31 cellular contexts compared by ENCODE assay signal in the genomic region with DNA sequence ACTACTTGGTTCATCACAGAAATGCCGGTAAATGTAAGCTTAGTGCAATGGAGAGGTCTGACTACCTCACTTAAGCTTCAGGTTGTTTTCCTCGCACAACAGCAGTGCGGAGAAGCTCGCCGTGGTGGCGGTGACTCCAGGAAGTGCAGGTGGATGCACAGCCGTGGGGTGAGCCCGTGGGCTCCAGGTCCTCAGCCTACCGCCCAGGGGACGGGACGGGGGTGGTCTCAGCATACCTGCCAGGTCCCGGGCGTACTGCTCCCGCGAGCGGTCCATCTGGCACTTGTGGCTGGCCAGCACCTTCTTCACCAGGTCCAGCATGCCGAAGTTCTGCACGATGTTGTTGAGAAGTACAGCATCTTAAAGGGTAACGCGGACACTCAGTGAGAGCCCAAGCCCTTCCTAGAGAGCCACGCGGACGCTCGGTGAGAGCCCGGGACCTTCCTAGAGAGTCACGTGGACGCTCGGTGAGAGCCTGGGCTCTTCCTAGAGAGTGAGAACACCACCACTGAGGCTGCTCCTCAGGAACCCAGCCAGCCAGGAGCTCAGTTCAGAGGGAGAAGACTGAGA. TPM values are rescaled to one million over a fixed set of nuclear protein-coding genes. Genes with fewer than 3 reads are reported as not detected.
"Had no signal": no experiment of that assay in that cellular context is flagged by ENCODE, and none has a peak within 500 bp of the region (broad histone marks: within the 10 kb centered on the region; RNA-seq: fewer than 3 reads in every experiment).

No MANE protein-coding gene starts in this region.

- ATAC-seq: activated CD8-positive, alpha-beta T cell treated with anti-CD3 and anti-CD28 coated beads for 36 hours had no signal

- H3K4me3 ChIP-seq: ascending aorta, cardiac muscle cell, SJCRH30, SK-N-MC had no signal

- H3K27me3 ChIP-seq: ascending aorta, cardiac muscle cell, SJCRH30 had no signal

- H3K27ac ChIP-seq: ascending aorta, cardiac muscle cell, SJCRH30, SK-N-MC had no signal

- H3K9me3 ChIP-seq: ascending aorta, SJCRH30 had no signal

- DNase-seq: activated CD4-positive, alpha-beta T cell treated with anti-CD3 and anti-CD28 coated beads, Interleukin-2, amount 10 ng/mL, durations not matched to agents 24 days and 14 days; activated CD4-positive, alpha-beta T cell treated with anti-CD3 and anti-CD28 coated beads, Interleukin-2, amount 50 U/mL, for 4 hours; activated CD8-positive, alpha-beta T cell treated with anti-CD3 and anti-CD28 coated beads for 36 hours; activated gamma-delta T cell; activated naive CD4-positive, alpha-beta T cell treated with Interleukin-2 at 50 U/mL for 16 hours; activated naive CD8-positive, alpha-beta T cell treated with anti-CD3 and anti-CD28 coated beads, Interleukin-2, amount 10 ng/mL, durations not matched to agents 7 days and 5 days; activated T-cell treated with anti-CD3 and anti-CD28 coated beads, Interleukin-2, amount 50 U/mL, for 1 hour; NCI-H1092 treated with DMSO at 0.1 percent for 48 hours; NCI-H1417; NCI-H146; NCI-H187; NCI-H2029 treated with DMSO at 0.1 percent for 48 hours; NCI-H2107; NCI-H2171; NCI-H510A; NCI-H526; NCI-H748 treated with DMSO at 0.1 percent for 48 hours; NK-92 treated with Interleukin-12 subunit alpha and Interleukin-12 subunit beta, amount 100 ng/mL, for 24 hours; OCI-M1; SHP77; SJCRH30; T1000 had no signal

RNA-seq across cellular contexts. Expression of a gene that starts 37.9 kb away (rescaled TPM):
- total RNA-seq: ascending aorta, M059J had no signal

RNA-seq across cellular contexts. Expression of a gene that starts 44.3 kb away (rescaled TPM):
- total RNA-seq: activated CD4-positive, alpha-beta T cell treated with anti-CD3 and anti-CD28 coated beads, Interleukin-2, amount 10 ng/mL, durations not matched to agents 24 days and 14 days; activated CD8-positive, alpha-beta memory T cell treated with anti-CD3 and anti-CD28 coated beads for 36 hours; activated CD8-positive, alpha-beta T cell treated with anti-CD3 and anti-CD28 coated beads for 36 hours; activated naive CD8-positive, alpha-beta T cell treated with anti-CD3 and anti-CD28 coated beads, Interleukin-2, amount 10 ng/mL, durations not matched to agents 7 days and 5 days; activated T-helper 2 cell treated with anti-CD3 and anti-CD28 coated beads, Interferon-gamma antibody, Interleukin-2, Interleukin-4, amounts not matched to agents 10 μg/mL and 5 μg/mL and 100 μg/mL, durations not matched to agents 14 hours and 24 hours and 36 hours; ascending aorta; cardiac muscle cell; M059J; RPMI7951; SJCRH30; T-helper 1 cell treated with Interleukin-12 subunit alpha and Interleukin-12 subunit beta and Interleukin-4 antibody, amounts not matched to agents 30 ng/mL and 1 ng/mL, for 36 hours; T-helper 2 cell treated with Interferon-gamma antibody and Interleukin-4, amounts not matched to agents 100 ng/mL and 5 ng/mL, for 36 hours had no signal
- polyA plus RNA-seq: cardiac muscle cell had no signal

RNA-seq across cellular contexts. Expression of a gene that starts 54.7 kb away (rescaled TPM):
- total RNA-seq: ascending aorta, cardiac muscle cell, M059J had no signal
